In genomic region chr11:68071281-68072048, GRCh38 we compare ENCODE assay signal across 1 cellular context.
TF ChIP-seq lines count a peak whose summit lies in the region.

No MANE protein-coding gene starts in this region.

TF ChIP-seq in K562, 482 proteins besides CTCF, POLR2A, EP300 and RAD21:
- TF ChIP-seq E2F8 (IDR thresholded peaks at IDR 0.05; ENCODE audit: low read depth, partially characterized antibody) (no peak), SPI1 (IDR thresholded peaks at IDR 0.05; ENCODE audit: borderline replicate concordance, low read depth, low read length) (0 out of 2 replicates have a peak, but pooled peaks have one; percentile 19), ZNF586 (CRISPR knock-in tag; conservative IDR thresholded peaks at IDR 0.05) (no peak), CREB5 (CRISPR knock-in tag; IDR thresholded peaks at IDR 0.05) (no peak), MAZ (CRISPR knock-in tag; conservative IDR thresholded peaks at IDR 0.05 in 1 of 2, IDR thresholded peaks at IDR 0.05 in 1 of 2) (no peak)
